16 cellular contexts compared by ENCODE assay signal in the genomic region with DNA sequence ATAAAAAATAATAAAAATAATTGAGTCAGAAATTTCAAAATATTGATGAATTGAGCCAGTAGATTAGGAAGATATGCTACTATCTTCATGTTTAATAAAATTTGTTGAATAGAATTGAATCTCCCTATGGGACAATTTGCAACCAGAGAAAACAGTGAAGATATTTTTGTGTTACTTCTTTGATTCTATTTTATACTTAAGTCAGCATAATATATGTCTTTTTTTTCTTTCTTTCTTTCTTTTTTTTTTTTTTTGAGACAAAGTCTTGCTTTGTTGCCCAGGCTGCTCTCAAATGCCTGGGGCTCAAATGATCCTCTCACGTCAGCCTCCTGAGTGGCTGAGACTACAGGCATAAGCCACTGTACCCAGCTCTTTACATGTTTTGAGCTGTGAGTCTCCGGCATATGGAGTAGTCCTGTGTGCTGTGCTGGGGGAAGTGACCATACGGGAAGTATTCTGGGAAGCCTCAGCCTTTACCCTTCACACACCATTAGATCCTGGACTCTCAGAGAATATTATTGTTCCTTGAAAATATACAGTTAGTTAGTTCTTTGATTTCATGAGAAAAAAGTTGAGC. TPM values are rescaled to one million over a fixed set of nuclear protein-coding genes. Genes with fewer than 3 reads are reported as not detected.
DNase-seq lines count a peak whose midpoint lies in the region; ATAC-seq, FAIRE-seq and TF ChIP-seq lines count a peak whose summit lies in the region.
"Had no signal": no experiment of that assay in that cellular context is flagged by ENCODE, and none has a peak within 500 bp of the region (broad histone marks: within the 10 kb centered on the region; RNA-seq: fewer than 3 reads in every experiment).

No MANE protein-coding gene starts in this region.

- no peaks in the 10 kb centered on the region for H3K9me2 ChIP-seq in PC-3 (replicated peaks; ENCODE audit: low read length)

- POLR2A ChIA-PET in HepG2 (lab: Yijun Ruan, JAX) (no interaction called here), PC-3 (lab: Charles Lee; ENCODE audit: unreplicated experiment) (no interaction called here)

- ATAC-seq in HepG2 (no peak), right lobe of liver (no peak), T-helper 17 cell (no peak), memory B cell (ENCODE audit: low read depth) (no peak), PC-3 (no peak), HG03432 (IDR thresholded peaks at IDR 0.05; ENCODE audit: unreplicated experiment) (no peak)

- no peaks in the 10 kb centered on the region for H3K9me3 ChIP-seq in HepG2 (ENCODE audit: low read length)
- H3K9me3 ChIP-seq in right lobe of liver, result no peaks in the 10 kb centered on the region
- H3K9me3 ChIP-seq in T-helper 17 cell (ENCODE audit: control insufficient read depth, low read length, poor library complexity, severe bottlenecking), result no peaks in the 10 kb centered on the region
- H3K9me3 ChIP-seq in PC-3 (ENCODE audit: low read length), result no peaks in the 10 kb centered on the region
- H3K9me3 ChIP-seq: BLaER1 had no signal

- no peak for TF ChIP-seq POLR2A in HepG2 (IDR thresholded peaks at IDR 0.05; ENCODE audit: insufficient read depth in 1 of 2, low read depth in 2 of 2, low read length in 2 of 2)
- no peak for TF ChIP-seq POLR2A in right lobe of liver (IDR thresholded peaks at IDR 0.05)
- TF ChIP-seq POLR2A in erythroblast (IDR thresholded peaks at IDR 0.05; ENCODE audit: low read length), result no peak

- intact Hi-C loops in HepG2 (cut with micrococcal nuclease; ENCODE audit: unreplicated experiment), result no loop called here
- intact Hi-C loops in right lobe of liver (cut with DNase I), result no loop called here
- intact Hi-C loops in PC-3 (cut with micrococcal nuclease), result no loop called here

- TF ChIP-seq CTCF in HepG2 (CRISPR knock-in tag; IDR thresholded peaks at IDR 0.05), result no peak
- TF ChIP-seq CTCF in right lobe of liver (IDR thresholded peaks at IDR 0.05), result no peak
- no peak for TF ChIP-seq CTCF in PC-3 (conservative IDR thresholded peaks at IDR 0.05; ENCODE audit: low read depth, low read length)

- H3K27ac Mint-ChIP-seq in T-helper 17 cell, result peak overlapping the region; percentile 74
- H3K27ac Mint-ChIP-seq in memory B cell, result peak overlapping the region; percentile 67

- H3F3A ChIP-seq in PC-3 (ENCODE audit: low read length, unreplicated experiment), result no peaks in the 10 kb centered on the region

- no peaks in the 10 kb centered on the region for H3K9me3 Mint-ChIP-seq in memory B cell

- H3K36me3 Mint-ChIP-seq in T-helper 17 cell (ENCODE audit: low read depth), result peaks cover 8% of the 10 kb centered on the region
- H3K36me3 Mint-ChIP-seq in memory B cell, result peaks cover 12% of the 10 kb centered on the region

- H3K4me2 ChIP-seq in HepG2 (ENCODE audit: low read depth, low read length), result no peak overlapping the region
- no peak overlapping the region for H3K4me2 ChIP-seq in PC-3 (ENCODE audit: low read length)
- H3K4me2 ChIP-seq: BLaER1 had no signal

- H3K27ac ChIP-seq in HepG2 (ENCODE audit: extremely low read length, insufficient read depth, low read length) (no peak overlapping the region), right lobe of liver (no peak overlapping the region), PC-3 (ENCODE audit: low read length) (no peak overlapping the region)
- H3K27ac ChIP-seq: 22Rv1, BLaER1, GM23248, HL-60 had no signal

- FAIRE-seq in HepG2 (lab: Jason Lieb, UNC), result no peak
- FAIRE-seq: H54 had no signal

- peaks cover 7 to 47% of the 10 kb centered on the region in 2 experiments; a peak in 4 of 5 replicates for H3K36me3 ChIP-seq in HepG2 (replicated peaks in 1 of 2; ENCODE audit: control insufficient read depth in 1 of 2, insufficient read depth in 2 of 2, low read length in 2 of 2)
- H3K36me3 ChIP-seq in right lobe of liver, result peaks cover 0 to 18% (median 5%) of the 10 kb centered on the region in 4 donors
- peaks cover 12% of the 10 kb centered on the region for H3K36me3 ChIP-seq in PC-3 (ENCODE audit: low read depth, low read length)

- peaks cover 8% of the 10 kb centered on the region; the same call in 1 of the 2 replicates for H3K4me1 ChIP-seq in HepG2 (ENCODE audit: insufficient read depth, low read length)
- no peaks in the 10 kb centered on the region for H3K4me1 ChIP-seq in right lobe of liver
- H3K4me1 ChIP-seq in PC-3 (ENCODE audit: insufficient read depth, low read length), result no peaks in the 10 kb centered on the region

- BruUV-seq in HepG2 (replicated peaks; lab: Mats Ljungman, UMichigan), result no TSS peak
- no TSS peak for BruUV-seq in PC-3 (replicated peaks; lab: Mats Ljungman, UMichigan)

- in situ Hi-C loops in HepG2 (cut with HindIII; ENCODE audit: extremely low pct_ligation_motif_present, low pct_unique_long_range_greater_than_20kb), result no loop called here

- no peak overlapping the region for H2AFZ ChIP-seq in HepG2 (ENCODE audit: low read length)
- H2AFZ ChIP-seq in PC-3 (ENCODE audit: low read length), result no peak overlapping the region
- H2AFZ ChIP-seq: GM23248 had no signal

- H3K4me3 Mint-ChIP-seq in T-helper 17 cell (no peak overlapping the region), memory B cell (no peak overlapping the region)

- H4K20me1 ChIP-seq in HepG2 (ENCODE audit: insufficient read depth, low read length) (no peaks in the 10 kb centered on the region), PC-3 (ENCODE audit: low read length) (no peaks in the 10 kb centered on the region)
- H4K20me1 ChIP-seq: BLaER1 had no signal

- H3K79me2 ChIP-seq in HepG2 (ENCODE audit: insufficient read depth, low read length) (no peaks in the 10 kb centered on the region), PC-3 (ENCODE audit: low read length) (no peaks in the 10 kb centered on the region)

- DNase-seq in HepG2 (ENCODE audit: low spot score) (no peak), right lobe of liver (no peak), T-helper 17 cell (no peak), memory B cell (ENCODE audit: low spot score in 2 of 2) (no peak), erythroblast (lab: John Stamatoyannopoulos, UW) (no peak), PC-3 (no peak)
- DNase-seq: AML-193, Calu3, DMS 273 treated with DMSO at 0.1 percent for 48 hours, GM23248, KG1 had no signal

- H3K9ac ChIP-seq in HepG2 (ENCODE audit: insufficient read depth, low read depth, low read length), result no peak overlapping the region
- no peak overlapping the region for H3K9ac ChIP-seq in PC-3 (ENCODE audit: low read length)
- H3K9ac ChIP-seq: BLaER1, GM23248 had no signal

- no peak for TF ChIP-seq EP300 in HepG2 (IDR thresholded peaks at IDR 0.05; ENCODE audit: low read depth in 2 of 2, low read length in 2 of 2)
- TF ChIP-seq EP300 in HepG2 (CRISPR knock-in tag; IDR thresholded peaks at IDR 0.05; ENCODE audit: borderline replicate concordance), result no peak

- no peak overlapping the region for H3K4me3 ChIP-seq in HepG2 (replicated peaks in 1 of 3; ENCODE audit: insufficient read depth in 1 of 3, low read depth in 2 of 3, low read length in 3 of 3)
- no peak overlapping the region for H3K4me3 ChIP-seq in right lobe of liver
- H3K4me3 ChIP-seq in PC-3 (ENCODE audit: low read length), result no peak overlapping the region
- H3K4me3 ChIP-seq: BLaER1, GM23248 had no signal

- 97% methylated on average over 3 of the region's 3 CpGs for WGBS in HepG2 (ENCODE audit: low lambda C conversion rate)
- 100% methylated on average over 1 of the region's 3 CpGs for WGBS in right lobe of liver (ENCODE audit: insufficient coverage, low coverage, low lambda C conversion rate, missing lambda C conversion rate)

- TF ChIP-seq RAD21 in HepG2 (CRISPR knock-in tag; IDR thresholded peaks at IDR 0.05), result no peak

- H3K27me3 ChIP-seq in HepG2 (ENCODE audit: control insufficient read depth in 1 of 2, insufficient read depth in 2 of 2, low read length in 2 of 2) (no peaks in the 10 kb centered on the region), right lobe of liver (no peaks in the 10 kb centered on the region), PC-3 (ENCODE audit: low read length) (no peaks in the 10 kb centered on the region)
- H3K27me3 ChIP-seq: BLaER1 had no signal

- H3K4me1 Mint-ChIP-seq in T-helper 17 cell (peaks cover 6% of the 10 kb centered on the region), memory B cell (peaks cover 4% of the 10 kb centered on the region)

- no peaks in the 10 kb centered on the region for H3K27me3 Mint-ChIP-seq in T-helper 17 cell
- H3K27me3 Mint-ChIP-seq in memory B cell, result no peaks in the 10 kb centered on the region

- CTCF ChIA-PET in HepG2 (lab: Yijun Ruan, JAX; ENCODE audit: low intra/inter-chr PET ratio, low total read pairs) (no interaction called here), PC-3 (lab: Charles Lee) (no interaction called here)

RNA-seq across cellular contexts. Expression of gene IAH1, which starts 13.8 kb away (rescaled TPM):
- total RNA-seq in HepG2 (2016; rRNA removed; fragmentation: Illumina TruSeq; extraction: Trizol), result 44.4 and 45.2 TPM in 2 replicates
- total RNA-seq in HepG2 (2016; cell fraction: cytosol; rRNA removed; fragmentation: Illumina TruSeq; extraction: Trizol; ENCODE audit: low read depth), result 48.4 and 50.7 TPM in 2 replicates
- 41.9 and 48.6 TPM in 2 replicates for total RNA-seq in HepG2 (2016; cell fraction: insoluble cytoplasmic fraction; rRNA removed; fragmentation: Illumina TruSeq; extraction: Trizol)
- 45.3 and 47.0 TPM in 2 replicates for total RNA-seq in HepG2 (2016; cell fraction: membrane; rRNA removed; fragmentation: Illumina TruSeq; extraction: Trizol)
- 19.2 and 24.6 TPM in 2 replicates for total RNA-seq in HepG2 (2016; cell fraction: nucleus; rRNA removed; fragmentation: Illumina TruSeq; extraction: Trizol)
- polyA plus RNA-seq in HepG2 (2011; rRNA removed), result 37.4 and 43.6 TPM in 2 replicates
- polyA plus RNA-seq in HepG2 (2011; cell fraction: cytosol; rRNA removed), result 30.1 and 33.9 TPM in 2 replicates
- polyA plus RNA-seq in HepG2 (2011; cell fraction: nucleus; rRNA removed), result 15.7 and 16.7 TPM in 2 replicates
- polyA plus RNA-seq in HepG2 (2012), result 23.4 and 30.7 TPM in 2 replicates
- polyA plus RNA-seq in HepG2 (2016; cell fraction: cytosol; fragmentation: Illumina TruSeq; extraction: Trizol; ENCODE audit: low read depth), result 53.5 and 58.2 TPM in 2 replicates
- 40.8 and 42.5 TPM in 2 replicates for polyA plus RNA-seq in HepG2 (2016; cell fraction: insoluble cytoplasmic fraction; fragmentation: Illumina TruSeq; extraction: Trizol; ENCODE audit: low read depth)
- polyA plus RNA-seq in HepG2 (2016; cell fraction: membrane; fragmentation: Illumina TruSeq; extraction: Trizol; ENCODE audit: low read depth), result 41.3 and 42.8 TPM in 2 replicates
- polyA plus RNA-seq in HepG2 (2016; cell fraction: nucleus; fragmentation: Illumina TruSeq; extraction: Trizol; ENCODE audit: insufficient read depth, low read depth), result 28.4 and 30.4 TPM in 2 replicates
- 15.2 and 21.3 TPM in 2 replicates for polyA minus RNA-seq in HepG2 (2011; rRNA and poly(A)+ RNA removed; ENCODE audit: low replicate concordance)
- 14.1 and 16.1 TPM in 2 replicates for polyA minus RNA-seq in HepG2 (2011; cell fraction: cytosol; rRNA and poly(A)+ RNA removed)
- 14.0 and 25.5 TPM in 2 replicates for polyA minus RNA-seq in HepG2 (2011; cell fraction: nucleus; rRNA and poly(A)+ RNA removed)
- total RNA-seq in right lobe of liver, result 10 to 100 TPM; 30.4 to 41.3 (median 33.6) TPM
- 10 to 100 TPM; 43.6 to 45.2 TPM for total RNA-seq in T-helper 17 cell
- total RNA-seq in PC-3 (2014; rRNA removed), result 39.3 and 46.8 TPM in 2 replicates

RNA-seq across cellular contexts. Expression of gene CPSF3, which starts 37.1 kb away (rescaled TPM):
- total RNA-seq in HepG2 (2016; rRNA removed; fragmentation: Illumina TruSeq; extraction: Trizol) (93.0 and 128 TPM in 2 replicates), right lobe of liver (10 to 100 TPM; 10.6 to 21.2 (median 11.7) TPM), T-helper 17 cell (10 to 100 TPM; 18.1 to 19.0 TPM), PC-3 (2014; rRNA removed) (42.6 and 60.1 TPM in 2 replicates)
- total RNA-seq in HepG2 (2016; cell fraction: cytosol; rRNA removed; fragmentation: Illumina TruSeq; extraction: Trizol; ENCODE audit: low read depth), result 24.5 and 26.5 TPM in 2 replicates
- total RNA-seq in HepG2 (2016; cell fraction: insoluble cytoplasmic fraction; rRNA removed; fragmentation: Illumina TruSeq; extraction: Trizol), result 91.7 and 127 TPM in 2 replicates
- 45.4 and 49.2 TPM in 2 replicates for total RNA-seq in HepG2 (2016; cell fraction: membrane; rRNA removed; fragmentation: Illumina TruSeq; extraction: Trizol)
- total RNA-seq in HepG2 (2016; cell fraction: nucleus; rRNA removed; fragmentation: Illumina TruSeq; extraction: Trizol), result 50.4 and 54.8 TPM in 2 replicates
- 15.5 and 19.8 TPM in 2 replicates for polyA plus RNA-seq in HepG2 (2011; rRNA removed)
- 10.9 and 15.9 TPM in 2 replicates for polyA plus RNA-seq in HepG2 (2011; cell fraction: cytosol; rRNA removed)
- 36.6 and 50.3 TPM in 2 replicates for polyA plus RNA-seq in HepG2 (2011; cell fraction: nucleus; rRNA removed)
- 39.8 and 75.3 TPM in 2 replicates for polyA plus RNA-seq in HepG2 (2012)
- polyA plus RNA-seq in HepG2 (2016; cell fraction: cytosol; fragmentation: Illumina TruSeq; extraction: Trizol; ENCODE audit: low read depth), result 14.0 and 15.0 TPM in 2 replicates
- polyA plus RNA-seq in HepG2 (2016; cell fraction: insoluble cytoplasmic fraction; fragmentation: Illumina TruSeq; extraction: Trizol; ENCODE audit: low read depth), result 101 and 102 TPM in 2 replicates
- polyA plus RNA-seq in HepG2 (2016; cell fraction: membrane; fragmentation: Illumina TruSeq; extraction: Trizol; ENCODE audit: low read depth), result 26.2 and 28.6 TPM in 2 replicates
- 54.3 and 60.5 TPM in 2 replicates for polyA plus RNA-seq in HepG2 (2016; cell fraction: nucleus; fragmentation: Illumina TruSeq; extraction: Trizol; ENCODE audit: insufficient read depth, low read depth)
- 13.4 and 22.8 TPM in 2 replicates for polyA minus RNA-seq in HepG2 (2011; rRNA and poly(A)+ RNA removed; ENCODE audit: low replicate concordance)
- polyA minus RNA-seq in HepG2 (2011; cell fraction: cytosol; rRNA and poly(A)+ RNA removed), result 24.7 and 28.4 TPM in 2 replicates
- 43.6 and 53.1 TPM in 2 replicates for polyA minus RNA-seq in HepG2 (2011; cell fraction: nucleus; rRNA and poly(A)+ RNA removed)

RNA-seq across cellular contexts. Expression of gene ITGB1BP1, which starts 37.2 kb away (rescaled TPM):
- 108 and 125 TPM in 2 replicates for total RNA-seq in HepG2 (2016; rRNA removed; fragmentation: Illumina TruSeq; extraction: Trizol)
- total RNA-seq in HepG2 (2016; cell fraction: cytosol; rRNA removed; fragmentation: Illumina TruSeq; extraction: Trizol; ENCODE audit: low read depth), result 430 and 468 TPM in 2 replicates
- 111 and 112 TPM in 2 replicates for total RNA-seq in HepG2 (2016; cell fraction: insoluble cytoplasmic fraction; rRNA removed; fragmentation: Illumina TruSeq; extraction: Trizol)
- total RNA-seq in HepG2 (2016; cell fraction: membrane; rRNA removed; fragmentation: Illumina TruSeq; extraction: Trizol), result 377 and 404 TPM in 2 replicates
- 50.0 and 51.9 TPM in 2 replicates for total RNA-seq in HepG2 (2016; cell fraction: nucleus; rRNA removed; fragmentation: Illumina TruSeq; extraction: Trizol)
- 83.6 and 106 TPM in 2 replicates for polyA plus RNA-seq in HepG2 (2011; rRNA removed)
- 45.2 and 54.1 TPM in 2 replicates for polyA plus RNA-seq in HepG2 (2011; cell fraction: cytosol; rRNA removed)
- polyA plus RNA-seq in HepG2 (2011; cell fraction: nucleus; rRNA removed), result 41.6 and 57.5 TPM in 2 replicates
- 89.6 and 111 TPM in 2 replicates for polyA plus RNA-seq in HepG2 (2012)
- 797 and 956 TPM in 2 replicates for polyA plus RNA-seq in HepG2 (2016; cell fraction: cytosol; fragmentation: Illumina TruSeq; extraction: Trizol; ENCODE audit: low read depth)
- 170 and 179 TPM in 2 replicates for polyA plus RNA-seq in HepG2 (2016; cell fraction: insoluble cytoplasmic fraction; fragmentation: Illumina TruSeq; extraction: Trizol; ENCODE audit: low read depth)
- 570 and 618 TPM in 2 replicates for polyA plus RNA-seq in HepG2 (2016; cell fraction: membrane; fragmentation: Illumina TruSeq; extraction: Trizol; ENCODE audit: low read depth)
- 135 and 136 TPM in 2 replicates for polyA plus RNA-seq in HepG2 (2016; cell fraction: nucleus; fragmentation: Illumina TruSeq; extraction: Trizol; ENCODE audit: insufficient read depth, low read depth)
- polyA minus RNA-seq in HepG2 (2011; rRNA and poly(A)+ RNA removed; ENCODE audit: low replicate concordance), result 13.3 and 35.9 TPM in 2 replicates
- 17.3 and 20.8 TPM in 2 replicates for polyA minus RNA-seq in HepG2 (2011; cell fraction: cytosol; rRNA and poly(A)+ RNA removed)
- polyA minus RNA-seq in HepG2 (2011; cell fraction: nucleus; rRNA and poly(A)+ RNA removed), result 21.0 and 23.9 TPM in 2 replicates
- total RNA-seq in right lobe of liver, result 10 to 100 TPM in 5 of 6 experiments, 1 to 10 TPM in 1; 9.6 to 28.5 (median 20.8) TPM
- total RNA-seq in T-helper 17 cell, result 10 to 100 TPM; 62.6 to 74.9 TPM
- 77.6 and 78.5 TPM in 2 replicates for total RNA-seq in PC-3 (2014; rRNA removed)
